Comparison of ENCODE assay signal across 8 cellular contexts in genomic region chr7:98211676-98212531, GRCh38. TPM values are rescaled to one million over a fixed set of nuclear protein-coding genes. Genes with fewer than 3 reads are reported as not detected.
DNase-seq lines count a peak whose midpoint lies in the region; ATAC-seq and TF ChIP-seq lines count a peak whose summit lies in the region.
"Had no signal": no experiment of that assay in that cellular context is flagged by ENCODE, and none has a peak within 500 bp of the region (broad histone marks: within the 10 kb centered on the region; RNA-seq: fewer than 3 reads in every experiment).

No MANE protein-coding gene starts in this region.

- no peaks in the 10 kb centered on the region for H4K20me1 ChIP-seq in H9 (ENCODE audit: control insufficient read depth, insufficient read depth, insufficient read length)
- H4K20me1 ChIP-seq in smooth muscle cell (ENCODE audit: low read depth), result no peaks in the 10 kb centered on the region

- H3K9me3 ChIP-seq in H9 (ENCODE audit: control insufficient read depth, low read depth, low read length), result no peaks in the 10 kb centered on the region
- no peaks in the 10 kb centered on the region for H3K9me3 ChIP-seq in T-helper 17 cell (ENCODE audit: control insufficient read depth, low read length, poor library complexity, severe bottlenecking)
- H3K9me3 ChIP-seq in heart right ventricle, result no peaks in the 10 kb centered on the region
- H3K9me3 ChIP-seq in smooth muscle cell (replicated peaks; ENCODE audit: low read depth), result no peaks in the 10 kb centered on the region

- no peak overlapping the region for H3K4me2 ChIP-seq in H9 (ENCODE audit: insufficient read depth, insufficient read length, low read length)
- H3K4me2 ChIP-seq in smooth muscle cell, result peak overlapping the region; percentile 82

- no peak overlapping the region; the same call in 1 of the 2 replicates for H3K14ac ChIP-seq in H9 (ENCODE audit: insufficient read depth, low read length)

- H4K91ac ChIP-seq in H9 (ENCODE audit: insufficient read length, low read depth, low read length), result no peak overlapping the region

- H3K27me3 Mint-ChIP-seq in H9 (ENCODE audit: low read depth), result no peaks in the 10 kb centered on the region
- H3K27me3 Mint-ChIP-seq in T-helper 17 cell, result no peaks in the 10 kb centered on the region

- H3K27ac ChIP-seq in H9 (ENCODE audit: insufficient read length, low read depth, low read length) (no peak overlapping the region), heart right ventricle (no peak overlapping the region), smooth muscle cell (ENCODE audit: low read depth) (no peak overlapping the region)

- H3K23me2 ChIP-seq in H9 (ENCODE audit: insufficient read length, low read depth, low read length, poor library complexity, severe bottlenecking), result no peaks in the 10 kb centered on the region

- no peaks in the 10 kb centered on the region for H3K9me3 Mint-ChIP-seq in H9

- H3K4me1 ChIP-seq in H9 (ENCODE audit: insufficient read depth, low read length) (no peaks in the 10 kb centered on the region), heart right ventricle (peaks cover 0 to 10% (median 0%) of the 10 kb centered on the region in 9 donors), smooth muscle cell (ENCODE audit: low read depth) (no peaks in the 10 kb centered on the region)

- no peak overlapping the region for H2AK5ac ChIP-seq in H9 (ENCODE audit: insufficient read length, low read length)

- peak overlapping the region in 6 of 10 donors; percentile 24 to 39 (median 38) for H3K4me3 ChIP-seq in heart right ventricle
- peak overlapping the region; percentile 35 for H3K4me3 ChIP-seq in smooth muscle cell

- H3K56ac ChIP-seq in H9 (ENCODE audit: insufficient read length, low read depth, low read length), result no peak overlapping the region

- peaks cover 0 to 33% (median 9%) of the 10 kb centered on the region in 9 donors for H3K36me3 ChIP-seq in heart right ventricle
- no peaks in the 10 kb centered on the region for H3K36me3 ChIP-seq in smooth muscle cell (ENCODE audit: low read depth)

- H3K27ac Mint-ChIP-seq in H9, result no peak overlapping the region
- H3K27ac Mint-ChIP-seq in T-helper 17 cell, result no peak overlapping the region

- no peak overlapping the region for H3T11ph ChIP-seq in H9 (ENCODE audit: low read length)

- H3K4me3 Mint-ChIP-seq in H9 (peak overlapping the region; percentile 62 to 75), T-helper 17 cell (peak overlapping the region; percentile 76)

- H3K9ac ChIP-seq in H9 (ENCODE audit: extremely low read depth, insufficient read length, low read length), result no peak overlapping the region
- H3K9ac ChIP-seq in smooth muscle cell (ENCODE audit: low read depth), result no peak overlapping the region

- intact Hi-C loops in heart right ventricle (cut with DNase I), result no loop called here

- H3K4me1 Mint-ChIP-seq in H9 (peaks cover 4 to 8% of the 10 kb centered on the region in 2 experiments; a peak in 3 of 4 replicates), T-helper 17 cell (peaks cover 4% of the 10 kb centered on the region)

- H3K27me3 ChIP-seq in H9 (ENCODE audit: insufficient read depth, low read length), result no peaks in the 10 kb centered on the region
- H3K27me3 ChIP-seq in heart right ventricle, result peaks cover 0 to 10% (median 0%) of the 10 kb centered on the region in 7 donors
- H3K27me3 ChIP-seq in smooth muscle cell (ENCODE audit: low read depth), result no peaks in the 10 kb centered on the region

- H2BK20ac ChIP-seq in H9 (ENCODE audit: low read depth, low read length, poor library complexity, severe bottlenecking), result no peak overlapping the region

- no peaks in the 10 kb centered on the region for H3K79me1 ChIP-seq in H9 (ENCODE audit: insufficient read depth, low read depth, low read length, poor library complexity, severe bottlenecking)

- H2BK120ac ChIP-seq in H9 (ENCODE audit: low read depth, low read length, poor library complexity, severe bottlenecking), result no peak overlapping the region

- no peak overlapping the region for H2AFZ ChIP-seq in H9 (ENCODE audit: low read length)
- no peak overlapping the region for H2AFZ ChIP-seq in smooth muscle cell (ENCODE audit: low read depth)

- H2BK15ac ChIP-seq in H9 (ENCODE audit: low read depth, low read length), result no peak overlapping the region

- no peak overlapping the region for H2BK12ac ChIP-seq in H9 (ENCODE audit: insufficient read length, low read depth, low read length)

- no peak overlapping the region for H2BK5ac ChIP-seq in H9 (ENCODE audit: insufficient read length, low read length)

- DNase-seq in H9 (peak; percentile 41), T-helper 17 cell (no peak), heart right ventricle (no peak), smooth muscle cell (lab: John Stamatoyannopoulos, UW; ENCODE audit: unreplicated experiment) (no peak), NCI-H146 (lab: John Stamatoyannopoulos, UW) (no peak)
- DNase-seq in stimulated activated CD4-positive, alpha-beta T cell treated with anti-CD3 and anti-CD28 coated beads, Interleukin-2, amount 100 ng/mL, for 48 hours, result no peak
- DNase-seq: GOT3 had no signal

- WGBS in H9 (ENCODE audit: extremely low coverage, insufficient read length, low lambda C conversion rate), result no CpG with 5 or more reads among the region's 49 CpGs
- 84 to 86% methylated on average over 48 to 49 of the region's 49 CpGs for WGBS in heart right ventricle, 2 donors
- 84% methylated on average over 44 of the region's 49 CpGs for WGBS in smooth muscle cell (ENCODE audit: low lambda C conversion rate)

- no peak overlapping the region for H3K4ac ChIP-seq in H9 (ENCODE audit: low read depth, low read length)

- H3K79me2 ChIP-seq in H9 (ENCODE audit: insufficient read depth, low read length) (no peaks in the 10 kb centered on the region), smooth muscle cell (ENCODE audit: low read depth) (no peaks in the 10 kb centered on the region)

- ATAC-seq in T-helper 17 cell (no peak), heart right ventricle (peak in 5 of 8 donors; percentile 4 to 31 (median 18)), HG03460 (IDR thresholded peaks at IDR 0.05; ENCODE audit: unreplicated experiment) (no peak)

- H4K8ac ChIP-seq in H9 (replicated peaks; ENCODE audit: insufficient read length, low read depth, low read length), result no peak overlapping the region

- no peak for TF ChIP-seq CTCF in H9 (conservative IDR thresholded peaks at IDR 0.05)
- TF ChIP-seq CTCF in heart right ventricle (IDR thresholded peaks at IDR 0.05), result no peak
- TF ChIP-seq CTCF in smooth muscle cell (IDR thresholded peaks at IDR 0.05; ENCODE audit: borderline replicate concordance, insufficient read depth, poor library complexity, severe bottlenecking), result no peak

- no peak overlapping the region for H3K23ac ChIP-seq in H9 (ENCODE audit: insufficient read length, low read depth, low read length)

- no peak overlapping the region for H3K18ac ChIP-seq in H9 (ENCODE audit: insufficient read length, low read depth, low read length)

- H4K5ac ChIP-seq in H9 (ENCODE audit: insufficient read length, low read depth, low read length), result no peak overlapping the region

- no peaks in the 10 kb centered on the region for H3F3A ChIP-seq in smooth muscle cell (ENCODE audit: low read depth)

- peaks cover 3 to 8% (median 7%) of the 10 kb centered on the region in 3 experiments; a peak in 6 of 7 replicates for H3K36me3 Mint-ChIP-seq in H9 (ENCODE audit: insufficient read depth in 1 of 3, low read depth in 3 of 3)
- H3K36me3 Mint-ChIP-seq in T-helper 17 cell (ENCODE audit: low read depth), result no peaks in the 10 kb centered on the region

RNA-seq across cellular contexts. Expression of gene BHLHA15, which starts 0.7 kb away (rescaled TPM):
- total RNA-seq in H9 (2021) (1.4 and 2.1 TPM in 2 replicates), T-helper 17 cell (not detected), heart right ventricle (not detected), smooth muscle cell (0.27 TPM in 1 of 2 replicates, not detected in the other)
- polyA plus RNA-seq in heart right ventricle (under 1 TPM in 1 of 2 donors, not detected in 1; 0.06 TPM), smooth muscle cell (1.3 and 1.4 TPM in 2 replicates)

RNA-seq across cellular contexts. Expression of gene TECPR1, which starts 40.1 kb away (rescaled TPM):
- total RNA-seq in H9 (2021), result 13.9 and 15.6 TPM in 2 replicates
- total RNA-seq in T-helper 17 cell, result 100 to 1,000 TPM in 1 of 2 donors, 10 to 100 TPM in 1; 76.5 to 100 TPM
- 10 to 100 TPM; 12.8 to 23.8 (median 15.4) TPM for total RNA-seq in heart right ventricle
- 10 to 100 TPM; 13.6 to 15.9 TPM for polyA plus RNA-seq in heart right ventricle
- 27.7 and 33.1 TPM in 2 replicates for total RNA-seq in smooth muscle cell
- polyA plus RNA-seq in smooth muscle cell, result 8.9 and 15.3 TPM in 2 replicates

Comparison
In these comparisons a context has a peak if more than half of its experiments do, and no peak if none do; other contexts are left out.
1. ATAC-seq: peak in heart right ventricle (5 of 8); none in T-helper 17 cell (single experiment) and HG03460 (single experiment).